ENCODE assay signal across 21 cellular contexts in genomic region chr19:5775668-5776309, GRCh38. TPM values are rescaled to one million over a fixed set of nuclear protein-coding genes. Genes with fewer than 3 reads are reported as not detected.
DNase-seq lines count a peak whose midpoint lies in the region; ATAC-seq, FAIRE-seq and TF ChIP-seq lines count a peak whose summit lies in the region.
"Had no signal": no experiment of that assay in that cellular context is flagged by ENCODE, and none has a peak within 500 bp of the region (broad histone marks: within the 10 kb centered on the region; RNA-seq: fewer than 3 reads in every experiment).

No MANE protein-coding gene starts in this region.

- H3K9me3 ChIP-seq in A549 = no peaks in the 10 kb centered on the region
- no peaks in the 10 kb centered on the region for H3K9me3 ChIP-seq in tibial artery
- H3K9me3 ChIP-seq in effector memory CD4-positive, alpha-beta T cell (ENCODE audit: control insufficient read depth, low read length) = no peaks in the 10 kb centered on the region
- H3K9me3 ChIP-seq in aorta (ENCODE audit: control insufficient read depth, low read length) = no peaks in the 10 kb centered on the region
- H3K9me3 ChIP-seq: right atrium auricular region, thyroid gland had no signal

- TF ChIP-seq POLR2A in A549 (IDR thresholded peaks at IDR 0.05; ENCODE audit: low read length) = no peak

- H3K27ac ChIP-seq in A549 = no peak overlapping the region; a peak in 1 of 6 replicates
- H3K27ac ChIP-seq in tibial artery = no peak overlapping the region
- no peak overlapping the region for H3K27ac ChIP-seq in effector memory CD4-positive, alpha-beta T cell (ENCODE audit: insufficient read depth, low read length, poor library complexity, severe bottlenecking)
- no peak overlapping the region for H3K27ac ChIP-seq in aorta (ENCODE audit: low read depth in 1 of 2, low read length in 2 of 2)
- H3K27ac ChIP-seq: right atrium auricular region, thyroid gland had no signal

- no peak for TF ChIP-seq EP300 in A549 (IDR thresholded peaks at IDR 0.05)

- FAIRE-seq in A549 (lab: Jason Lieb, UNC) = no peak
- FAIRE-seq: G401.6, K562 had no signal

- H3K4me1 ChIP-seq in A549 = peaks cover 5% of the 10 kb centered on the region; the same call in 1 of the 3 replicates
- no peaks in the 10 kb centered on the region for H3K4me1 ChIP-seq in tibial artery
- H3K4me1 ChIP-seq in effector memory CD4-positive, alpha-beta T cell (ENCODE audit: control insufficient read depth, insufficient read depth, low read length, poor library complexity, severe bottlenecking) = no peaks in the 10 kb centered on the region
- H3K4me1 ChIP-seq in aorta (ENCODE audit: control insufficient read depth in 1 of 2, insufficient read depth in 2 of 2, low read length in 2 of 2) = no peaks in the 10 kb centered on the region
- H3K4me1 ChIP-seq: right atrium auricular region, thyroid gland had no signal

- H3K27me3 ChIP-seq in tibial artery (peaks cover 0 to 17% of the 10 kb centered on the region in 2 donors), aorta (ENCODE audit: control insufficient read depth in 1 of 2, insufficient read depth in 2 of 2, low read length in 1 of 2) (no peaks in the 10 kb centered on the region)
- H3K27me3 ChIP-seq in effector memory CD4-positive, alpha-beta T cell (replicated peaks; ENCODE audit: control insufficient read depth, insufficient read depth, low read length, poor library complexity, severe bottlenecking) = no peaks in the 10 kb centered on the region
- H3K27me3 ChIP-seq: right atrium auricular region, thyroid gland had no signal

- CTCF ChIA-PET in A549 (lab: Yijun Ruan, JAX) = interaction anchor here (0.7 to 4.3 kb wide), 4 partner anchors 13 to 28 kb away, joined by 3 to 35 read pairs (median 23); partner anchors contain the start of genes DUS3L and NRTN

- ATAC-seq in A549 (peak; percentile 18 to 49; a peak in 1 of 6 replicates), aorta (ENCODE audit: low FRiP score) (no peak)
- ATAC-seq: K562, Right ventricle myocardium inferior had no signal

- intact Hi-C loops in tibial artery (cut with DNase I; ENCODE audit: low total_unique reads) = no loop called here
- intact Hi-C loops in aorta (cut with DNase I) = no loop called here

- H3K4me3 ChIP-seq in A549 (no peak overlapping the region), HFF-Myc (replicated peaks; ENCODE audit: low read depth, low read length) (no peak overlapping the region), fibroblast of the aortic adventitia (ENCODE audit: low read depth, low read length) (no peak overlapping the region), tibial artery (no peak overlapping the region), aorta (ENCODE audit: low read length in 2 of 2) (no peak overlapping the region)
- no peak overlapping the region for H3K4me3 ChIP-seq in effector memory CD4-positive, alpha-beta T cell (ENCODE audit: insufficient read depth, low read depth, low read length, poor library complexity, severe bottlenecking)
- H3K4me3 ChIP-seq: K562, right atrium auricular region, thyroid gland had no signal

- no peak for TF ChIP-seq RAD21 in A549 (conservative IDR thresholded peaks at IDR 0.05 in 1 of 2, IDR thresholded peaks at IDR 0.05 in 1 of 2)

- H3K36me3 ChIP-seq in tibial artery = no peaks in the 10 kb centered on the region
- no peaks in the 10 kb centered on the region for H3K36me3 ChIP-seq in effector memory CD4-positive, alpha-beta T cell (ENCODE audit: control insufficient read depth, insufficient read depth, low read length)
- no peaks in the 10 kb centered on the region for H3K36me3 ChIP-seq in aorta (ENCODE audit: control insufficient read depth in 1 of 2, insufficient read depth in 2 of 2, low read length in 1 of 2)
- H3K36me3 ChIP-seq: right atrium auricular region, thyroid gland had no signal

- POLR2A ChIA-PET in A549 (lab: Yijun Ruan, JAX) = no interaction called here

- WGBS in A549 (ENCODE audit: missing lambda C conversion rate) = 48% methylated on average over 15 of the region's 17 CpGs
- WGBS in aorta, 2 donors = 61% methylated on average over 17 of the region's 17 CpGs

- TF ChIP-seq CTCF in A549 (IDR thresholded peaks at IDR 0.05) (no peak), HFF-Myc (IDR thresholded peaks at IDR 0.05; ENCODE audit: low read depth, low read length, missing control alignments) (no peak), fibroblast of the aortic adventitia (IDR thresholded peaks at IDR 0.05; ENCODE audit: insufficient read depth, low read length) (no peak), tibial artery (IDR thresholded peaks at IDR 0.05) (no peak)

- peak in 1 of 2 experiments; percentile 37 for DNase-seq in A549 (ENCODE audit: low read depth in 1 of 2, low spot score in 1 of 2)
- DNase-seq in HFF-Myc (ENCODE audit: extremely low read depth, low read depth) = peak; percentile 90
- peak; percentile 42 for DNase-seq in amniotic epithelial cell (ENCODE audit: low read depth)
- peak; percentile 42 for DNase-seq in fibroblast of the aortic adventitia (ENCODE audit: low read depth)
- no peak for DNase-seq in stimulated activated CD8-positive, alpha-beta memory T cell treated with anti-CD3 and anti-CD28 coated beads, Interleukin-4, amount 100 ng/mL, for 48 hours
- DNase-seq in tibial artery = no peak
- no peak for DNase-seq in effector memory CD4-positive, alpha-beta T cell
- no peak for DNase-seq in aorta
- DNase-seq: activated CD4-positive, CD25-positive, alpha-beta regulatory T cell; activated gamma-delta T cell; mesendoderm; NCI-H2227 treated with DMSO at 0.1 percent for 48 hours; nephron progenitor cell; T-helper 2 cell had no signal

- 0 out of 3 replicates have a peak overlapping the region, but pooled peaks have one; percentile 26 for H3K4me2 ChIP-seq in A549

TF ChIP-seq in A549, 52 proteins besides CTCF, POLR2A, EP300 and RAD21 (continues in another document):
- TF ChIP-seq JUN (IDR thresholded peaks at IDR 0.05) = no peak
- TF ChIP-seq HOXB5 (CRISPR knock-in tag; IDR thresholded peaks at IDR 0.05) = no peak
- TF ChIP-seq KDM5A (IDR thresholded peaks at IDR 0.05) = no peak
- TF ChIP-seq ESRRA (IDR thresholded peaks at IDR 0.05; ENCODE audit: borderline replicate concordance, low read length) = no peak
- no peak for TF ChIP-seq MAZ (IDR thresholded peaks at IDR 0.05; ENCODE audit: borderline replicate concordance, low read depth, low read length)
- TF ChIP-seq HOXA7 (CRISPR knock-in tag; IDR thresholded peaks at IDR 0.05) = no peak
- TF ChIP-seq ZFP36 (IDR thresholded peaks at IDR 0.05; ENCODE audit: borderline replicate concordance, partially characterized antibody) = no peak

RNA-seq across cellular contexts. Expression of gene PRR22, which starts 8.8 kb away (rescaled TPM):
- polyA plus RNA-seq in A549 (2011; rRNA removed) (0.46 and 0.65 TPM in 2 replicates), A549 (2017; fragmentation: RNase III; extraction: RNeasy Plus Mini Kit Qiagen cat#74134 plus additional on column Dnase treatment) (2.0 to 2.3 TPM (median 2.2 TPM) in 3 replicates), aorta (1 to 10 TPM in 1 of 2 donors, under 1 TPM in 1; 0.38 to 5.2 TPM)
- 2.4 and 3.6 TPM in 2 replicates for polyA plus RNA-seq in A549 (2012; cell fraction: cytosol; rRNA removed)
- 27.6 and 34.7 TPM in 2 replicates for polyA plus RNA-seq in A549 (2012; cell fraction: nucleus; rRNA removed)
- polyA minus RNA-seq in A549 (2011; rRNA and poly(A)+ RNA removed) = 0.25 and 0.29 TPM in 2 replicates
- total RNA-seq in fibroblast of the aortic adventitia (ENCODE audit: low replicate concordance) (0.09 and 1.1 TPM in 2 replicates), aorta (1 to 10 TPM in 1 of 2 donors, under 1 TPM in 1; 0.81 to 1.4 TPM)

RNA-seq across cellular contexts. Expression of gene DUS3L, which starts 15.2 kb away (rescaled TPM):
- 15.5 and 16.3 TPM in 2 replicates for polyA plus RNA-seq in A549 (2011; rRNA removed)
- 53.3 and 66.5 TPM in 2 replicates for polyA plus RNA-seq in A549 (2012; cell fraction: cytosol; rRNA removed)
- polyA plus RNA-seq in A549 (2012; cell fraction: nucleus; rRNA removed) = 222 and 288 TPM in 2 replicates
- 26.9 to 29.4 TPM (median 27.9 TPM) in 3 replicates for polyA plus RNA-seq in A549 (2017; fragmentation: RNase III; extraction: RNeasy Plus Mini Kit Qiagen cat#74134 plus additional on column Dnase treatment)
- polyA minus RNA-seq in A549 (2011; rRNA and poly(A)+ RNA removed) = 10.9 and 20.9 TPM in 2 replicates
- total RNA-seq in fibroblast of the aortic adventitia (ENCODE audit: low replicate concordance) = 16.9 and 82.9 TPM in 2 replicates
- 10 to 100 TPM; 25.6 to 27.6 TPM for total RNA-seq in aorta
- polyA plus RNA-seq in aorta = 10 to 100 TPM in 1 of 2 donors, 1 to 10 TPM in 1; 5.1 to 34.5 TPM

RNA-seq across cellular contexts. Expression of gene NRTN, which starts 29.1 kb away (rescaled TPM):
- 0.32 and 0.38 TPM in 2 replicates for polyA plus RNA-seq in A549 (2011; rRNA removed)
- polyA plus RNA-seq in A549 (2012; cell fraction: cytosol; rRNA removed) = 0.86 and 1.1 TPM in 2 replicates
- 0.67 and 0.88 TPM in 2 replicates for polyA plus RNA-seq in A549 (2012; cell fraction: nucleus; rRNA removed)
- 0.45 to 0.61 TPM (median 0.50 TPM) in 3 replicates for polyA plus RNA-seq in A549 (2017; fragmentation: RNase III; extraction: RNeasy Plus Mini Kit Qiagen cat#74134 plus additional on column Dnase treatment)
- 0.24 and 0.33 TPM in 2 replicates for polyA minus RNA-seq in A549 (2011; rRNA and poly(A)+ RNA removed)
- 0.09 TPM in 1 of 2 replicates, not detected in the other for total RNA-seq in fibroblast of the aortic adventitia (ENCODE audit: low replicate concordance)
- not detected for total RNA-seq in aorta
- 1 to 10 TPM in 1 of 2 donors, not detected in 1; 1.1 TPM for polyA plus RNA-seq in aorta
- total RNA-seq: A172 had no signal

RNA-seq across cellular contexts. Expression of gene CATSPERD, which starts 55.4 kb away (rescaled TPM):
- 0.03 TPM in 1 of 2 replicates, not detected in the other for polyA plus RNA-seq in A549 (2011; rRNA removed)
- polyA plus RNA-seq in A549 (2012; cell fraction: cytosol; rRNA removed) = not detected in 2 replicates
- polyA plus RNA-seq in A549 (2012; cell fraction: nucleus; rRNA removed) = not detected in 2 replicates
- 0.17 TPM in 1 of 3 replicates, not detected in the others for polyA plus RNA-seq in A549 (2017; fragmentation: RNase III; extraction: RNeasy Plus Mini Kit Qiagen cat#74134 plus additional on column Dnase treatment)
- 0.08 TPM in 1 of 2 replicates, not detected in the other for polyA minus RNA-seq in A549 (2011; rRNA and poly(A)+ RNA removed)
- not detected in 2 replicates for total RNA-seq in fibroblast of the aortic adventitia (ENCODE audit: low replicate concordance)
- not detected for total RNA-seq in aorta
- not detected for polyA plus RNA-seq in aorta
- total RNA-seq: A172; activated CD8-positive, alpha-beta memory T cell treated with anti-CD3 and anti-CD28 coated beads for 36 hours; K562; right atrium auricular region; Right ventricle myocardium inferior; thyroid gland had no signal
- polyA plus RNA-seq: K562 had no signal

RNA-seq across cellular contexts. Expression of gene LONP1, which starts 55.8 kb away (rescaled TPM):
- polyA plus RNA-seq in A549 (2011; rRNA removed) (41.2 and 42.7 TPM in 2 replicates), A549 (2017; fragmentation: RNase III; extraction: RNeasy Plus Mini Kit Qiagen cat#74134 plus additional on column Dnase treatment) (65.2 to 68.9 TPM (median 66.4 TPM) in 3 replicates), aorta (10 to 100 TPM; 20.4 to 64.6 TPM)
- polyA plus RNA-seq in A549 (2012; cell fraction: cytosol; rRNA removed) = 114 and 121 TPM in 2 replicates
- 211 and 254 TPM in 2 replicates for polyA plus RNA-seq in A549 (2012; cell fraction: nucleus; rRNA removed)
- 46.2 and 54.9 TPM in 2 replicates for polyA minus RNA-seq in A549 (2011; rRNA and poly(A)+ RNA removed)
- total RNA-seq in fibroblast of the aortic adventitia (ENCODE audit: low replicate concordance) (80.3 and 130 TPM in 2 replicates), aorta (10 to 100 TPM; 40.3 to 46.4 TPM)

Comparison
In these comparisons a context has a peak if more than half of its experiments do, and no peak if none do; other contexts are left out.
1. DNase-seq: peak in HFF-Myc (single experiment), amniotic epithelial cell (single experiment) and fibroblast of the aortic adventitia (single experiment); none in stimulated activated CD8-positive, alpha-beta memory T cell treated with anti-CD3 and anti-CD28 coated beads, Interleukin-4, amount 100 ng/mL, for 48 hours (single experiment), tibial artery (0 of 2), effector memory CD4-positive, alpha-beta T cell (0 of 3) and aorta (0 of 2).